In genomic region chr14:33902363-33902762, GRCh38 we compare ENCODE assay signal across 21 cellular contexts. TPM values are rescaled to one million over a fixed set of nuclear protein-coding genes. Genes with fewer than 3 reads are reported as not detected.
A peak's percentile ranks its signal among the peaks of the same experiment; 100 is the strongest.
DNase-seq lines count a peak whose midpoint lies in the region; ATAC-seq and TF ChIP-seq lines count a peak whose summit lies in the region.
"Had no signal": no experiment of that assay in that cellular context is flagged by ENCODE, and none has a peak within 500 bp of the region (broad histone marks: within the 10 kb centered on the region; RNA-seq: fewer than 3 reads in every experiment).

No MANE protein-coding gene starts in this region.

- no peak overlapping the region for H2BK120ac ChIP-seq in neuronal stem cell (ENCODE audit: low read depth, low read length)

- no peak overlapping the region for H4K91ac ChIP-seq in neuronal stem cell (ENCODE audit: low read depth, low read length, poor library complexity)

- no peak overlapping the region for H3K4ac ChIP-seq in neuronal stem cell (ENCODE audit: low read length)

- H3K27me3 ChIP-seq in GM06990 (replicated peaks; ENCODE audit: control insufficient read depth, insufficient read depth, low read length) (no peaks in the 10 kb centered on the region), neuronal stem cell (ENCODE audit: control insufficient read depth in 3 of 3, insufficient read depth in 3 of 3, low read depth in 1 of 3, low read length in 3 of 3) (no peaks in the 10 kb centered on the region), upper lobe of right lung (no peaks in the 10 kb centered on the region)
- H3K27me3 ChIP-seq: BLaER1 treated with 17β-estradiol and CSF1 and Interleukin-3, amounts not matched to agents 10 nM and 100 nM had no signal

- H2AFZ ChIP-seq in neuronal stem cell (ENCODE audit: low read length), result no peak overlapping the region

- TF ChIP-seq CTCF in GM06990 (IDR thresholded peaks at IDR 0.05; ENCODE audit: insufficient read depth, low read length, poor library complexity, severe bottlenecking), result no peak
- no peak for TF ChIP-seq CTCF in upper lobe of right lung (IDR thresholded peaks at IDR 0.05)

- intact Hi-C loops in activated CD4-positive, alpha-beta T cell treated with anti-CD3 and anti-CD28 coated beads, Interleukin-2, amount 10 ng/mL, durations not matched to agents 24 days and 14 days (cut with micrococcal nuclease), result no loop called here
- intact Hi-C loops in upper lobe of right lung (cut with DNase I), result no loop called here

- H3K9me3 ChIP-seq in neuronal stem cell (replicated peaks in 1 of 2; ENCODE audit: control insufficient read depth in 2 of 2, insufficient read depth in 1 of 2, low read depth in 1 of 2, low read length in 2 of 2) (no peaks in the 10 kb centered on the region), upper lobe of right lung (no peaks in the 10 kb centered on the region)
- H3K9me3 ChIP-seq: A549, Caco-2 had no signal

- no peak overlapping the region for H3K4me2 ChIP-seq in neuronal stem cell (ENCODE audit: insufficient read depth, low read length, poor library complexity, severe bottlenecking)
- H3K4me2 ChIP-seq: A549; BLaER1 treated with 17β-estradiol and CSF1 and Interleukin-3, amounts not matched to agents 10 nM and 100 nM had no signal

- peak overlapping the region; percentile 89 for H2BK12ac ChIP-seq in neuronal stem cell (ENCODE audit: low read length)

- H3K4me3 ChIP-seq in GM06990 (replicated peaks; ENCODE audit: low read depth, low read length), result no peak overlapping the region
- peak overlapping the region in 1 of 2 donors; percentile 58 for H3K4me3 ChIP-seq in neuronal stem cell (ENCODE audit: low read length in 2 of 2)
- H3K4me3 ChIP-seq in upper lobe of right lung, result no peak overlapping the region
- H3K4me3 ChIP-seq: A549; BLaER1 treated with 17β-estradiol and CSF1 and Interleukin-3, amounts not matched to agents 10 nM and 100 nM; GM12878 had no signal

- no peak overlapping the region for H3K14ac ChIP-seq in neuronal stem cell (ENCODE audit: low read length)

- H4K8ac ChIP-seq in neuronal stem cell (ENCODE audit: low read depth, low read length), result no peak overlapping the region

- no peak overlapping the region for H3K27ac Mint-ChIP-seq in activated CD4-positive, alpha-beta T cell treated with anti-CD3 and anti-CD28 coated beads, Interleukin-2, amount 10 ng/mL, durations not matched to agents 24 days and 14 days
- H3K27ac Mint-ChIP-seq: B cell; CD4-positive, alpha-beta T cell; CD8-positive, alpha-beta T cell had no signal

- H3K9me3 Mint-ChIP-seq in activated CD4-positive, alpha-beta T cell treated with anti-CD3 and anti-CD28 coated beads, Interleukin-2, amount 10 ng/mL, durations not matched to agents 24 days and 14 days, result peaks cover 6% of the 10 kb centered on the region
- H3K9me3 Mint-ChIP-seq: CD4-positive, alpha-beta T cell; CD8-positive, alpha-beta T cell had no signal

- H3K27ac ChIP-seq in neuronal stem cell (replicated peaks; ENCODE audit: low read length) (no peak overlapping the region), upper lobe of right lung (no peak overlapping the region)
- H3K27ac ChIP-seq: 22Rv1; A549; BLaER1 treated with 17β-estradiol and CSF1 and Interleukin-3, amounts not matched to agents 10 nM and 100 nM; C4-2B had no signal

- peaks cover 5% of the 10 kb centered on the region for H3K36me3 Mint-ChIP-seq in activated CD4-positive, alpha-beta T cell treated with anti-CD3 and anti-CD28 coated beads, Interleukin-2, amount 10 ng/mL, durations not matched to agents 24 days and 14 days (ENCODE audit: low read depth)
- H3K36me3 Mint-ChIP-seq: CD8-positive, alpha-beta T cell had no signal

- no CpG with 5 or more reads among the region's 6 CpGs for WGBS in neuronal stem cell (ENCODE audit: extremely low coverage in 2 of 2, insufficient read length in 2 of 2, insufficient replicate concordance in 1 of 2), 2 donors

- H2BK15ac ChIP-seq in neuronal stem cell (ENCODE audit: low read length), result no peak overlapping the region

- no peaks in the 10 kb centered on the region for H3K79me1 ChIP-seq in neuronal stem cell (ENCODE audit: low read depth, low read length)

- H2BK5ac ChIP-seq in neuronal stem cell (ENCODE audit: low read length), result no peak overlapping the region

- H3K36me3 ChIP-seq in GM06990 (ENCODE audit: control insufficient read depth, insufficient read depth, low read length) (no peaks in the 10 kb centered on the region), neuronal stem cell (replicated peaks in 1 of 2; ENCODE audit: control insufficient read depth in 2 of 2, insufficient read depth in 2 of 2, low read length in 2 of 2) (no peaks in the 10 kb centered on the region), upper lobe of right lung (no peaks in the 10 kb centered on the region)
- H3K36me3 ChIP-seq: BLaER1 treated with 17β-estradiol and CSF1 and Interleukin-3, amounts not matched to agents 10 nM and 100 nM had no signal

- H3K4me1 ChIP-seq in neuronal stem cell (ENCODE audit: control insufficient read depth in 2 of 2, insufficient read depth in 1 of 2, low read depth in 1 of 2, low read length in 2 of 2), result no peaks in the 10 kb centered on the region
- no peaks in the 10 kb centered on the region for H3K4me1 ChIP-seq in upper lobe of right lung
- H3K4me1 ChIP-seq: A549; BLaER1 treated with 17β-estradiol and CSF1 and Interleukin-3, amounts not matched to agents 10 nM and 100 nM had no signal

- peak; percentile 32 for DNase-seq in activated CD4-positive, alpha-beta T cell treated with anti-CD3 and anti-CD28 coated beads, Interleukin-2, amount 10 ng/mL, durations not matched to agents 24 days and 14 days
- DNase-seq in activated CD4-positive, alpha-beta T cell treated with anti-CD3 and anti-CD28 coated beads, Interleukin-2, amount 50 U/mL, for 4 hours, result no peak
- DNase-seq in GM06990 (ENCODE audit: extremely low read depth, insufficient read length) (peak; percentile 1), neuronal stem cell (ENCODE audit: low spot score) (no peak), upper lobe of right lung (no peak), NCI-H774 (lab: John Stamatoyannopoulos, UW) (no peak)
- DNase-seq: AML-193; Caco-2; Calu3; CD4-positive, alpha-beta T cell; CD8-positive, alpha-beta T cell; DMS79 treated with DMSO at 0.1 percent for 48 hours; GF-D8 had no signal

- H3K9ac ChIP-seq in neuronal stem cell (ENCODE audit: low read depth, low read length, poor library complexity), result no peak overlapping the region
- H3K9ac ChIP-seq: BLaER1 treated with 17β-estradiol and CSF1 and Interleukin-3, amounts not matched to agents 10 nM and 100 nM had no signal

- H3K23ac ChIP-seq in neuronal stem cell (ENCODE audit: low read depth, low read length, poor library complexity), result no peak overlapping the region

- no peak overlapping the region for H3K4me3 Mint-ChIP-seq in activated CD4-positive, alpha-beta T cell treated with anti-CD3 and anti-CD28 coated beads, Interleukin-2, amount 10 ng/mL, durations not matched to agents 24 days and 14 days
- H3K4me3 Mint-ChIP-seq: B cell; CD4-positive, alpha-beta T cell; CD8-positive, alpha-beta T cell had no signal

- peaks cover 33% of the 10 kb centered on the region for H3K27me3 Mint-ChIP-seq in activated CD4-positive, alpha-beta T cell treated with anti-CD3 and anti-CD28 coated beads, Interleukin-2, amount 10 ng/mL, durations not matched to agents 24 days and 14 days
- H3K27me3 Mint-ChIP-seq: B cell had no signal

- H3K18ac ChIP-seq in neuronal stem cell (ENCODE audit: low read length), result peak overlapping the region; percentile 27

- peak overlapping the region; percentile 18 for H2AK5ac ChIP-seq in neuronal stem cell (ENCODE audit: low read depth, low read length)

- peaks cover 6% of the 10 kb centered on the region for H3K4me1 Mint-ChIP-seq in activated CD4-positive, alpha-beta T cell treated with anti-CD3 and anti-CD28 coated beads, Interleukin-2, amount 10 ng/mL, durations not matched to agents 24 days and 14 days
- H3K4me1 Mint-ChIP-seq: B cell had no signal

- ATAC-seq in upper lobe of right lung (peak; percentile 25), GM19455 (IDR thresholded peaks at IDR 0.05; ENCODE audit: unreplicated experiment) (no peak), GM21825 (IDR thresholded peaks at IDR 0.05; ENCODE audit: unreplicated experiment) (no peak)
- ATAC-seq: A549; CD8-positive, alpha-beta T cell; GM12878 had no signal

RNA-seq across cellular contexts. Expression of gene EGLN3, which starts 48.5 kb away (rescaled TPM):
- 17.4 and 17.6 TPM in 2 replicates for total RNA-seq in activated CD4-positive, alpha-beta T cell treated with anti-CD3 and anti-CD28 coated beads, Interleukin-2, amount 10 ng/mL, durations not matched to agents 24 days and 14 days
- polyA plus RNA-seq in neuronal stem cell (2013, experiment 1 of 2), result 7.8 TPM
- 8.1 TPM for polyA plus RNA-seq in neuronal stem cell (2013, experiment 2 of 2)
- total RNA-seq in upper lobe of right lung, result 7.6 TPM

Comparison
In these comparisons a context has a peak if more than half of its experiments do, and no peak if none do; other contexts are left out.
1. DNase-seq: peak in activated CD4-positive, alpha-beta T cell treated with anti-CD3 and anti-CD28 coated beads, Interleukin-2, amount 10 ng/mL, durations not matched to agents 24 days and 14 days (single experiment) and GM06990 (single experiment); none in activated CD4-positive, alpha-beta T cell treated with anti-CD3 and anti-CD28 coated beads, Interleukin-2, amount 50 U/mL, for 4 hours (0 of 2), neuronal stem cell (single experiment), upper lobe of right lung (single experiment) and NCI-H774 (single experiment).